ENCODE assay signal across 9 cellular contexts in genomic region chr10:124975977-124976514, GRCh38. TPM values are rescaled to one million over a fixed set of nuclear protein-coding genes. Genes with fewer than 3 reads are reported as not detected.
DNase-seq lines count a peak whose midpoint lies in the region; ATAC-seq, FAIRE-seq and TF ChIP-seq lines count a peak whose summit lies in the region.
"Had no signal": no experiment of that assay in that cellular context is flagged by ENCODE, and none has a peak within 500 bp of the region (broad histone marks: within the 10 kb centered on the region; RNA-seq: fewer than 3 reads in every experiment).

No MANE protein-coding gene starts in this region.

- H3K4me2 ChIP-seq in endothelial cell of umbilical vein (ENCODE audit: insufficient read depth, low read length) = peak overlapping the region; percentile 9

- dilution Hi-C loops in endothelial cell of umbilical vein (cut with MboI; ENCODE audit: extremely low pct_ligation_motif_present, low sequenced_read_pairs) = no loop called here

- no peak for TF ChIP-seq CTCF in endothelial cell of umbilical vein (IDR thresholded peaks at IDR 0.05; ENCODE audit: extremely low read depth in 1 of 2, insufficient read depth in 1 of 2, low read depth in 1 of 2, low read length in 2 of 2)

- H3K9me1 ChIP-seq in endothelial cell of umbilical vein (replicated peaks; ENCODE audit: control insufficient read depth, extremely low read depth, insufficient read depth, low read length) = no peaks in the 10 kb centered on the region

- no peaks in the 10 kb centered on the region for H3K27me3 ChIP-seq in endothelial cell of umbilical vein (ENCODE audit: control insufficient read depth in 2 of 2, insufficient read depth in 2 of 2, low read length in 2 of 2)

- peaks cover 16% of the 10 kb centered on the region for H3K4me1 ChIP-seq in endothelial cell of umbilical vein (ENCODE audit: control insufficient read depth, extremely low read depth, insufficient read depth, low read length)

- H3K79me2 ChIP-seq in endothelial cell of umbilical vein (ENCODE audit: control insufficient read depth, insufficient read depth, low read length) = peaks cover 4% of the 10 kb centered on the region

- CTCF ChIA-PET in endothelial cell of umbilical vein (lab: Charles Lee) = interaction anchor here (1.0 to 1.6 kb wide), 5 partner anchors 11 to 60 kb away, joined by 3 to 7 read pairs (median 4); no protein-coding TSS in a partner anchor

- POLR2A ChIA-PET in endothelial cell of umbilical vein (lab: Charles Lee) = no interaction called here

- H3K27ac ChIP-seq in endothelial cell of umbilical vein (ENCODE audit: insufficient read depth, low read depth, low read length) = peak overlapping the region; percentile 56

- H4K20me1 ChIP-seq in endothelial cell of umbilical vein (replicated peaks; ENCODE audit: control insufficient read depth, extremely low read depth, insufficient read depth, low read length) = peaks cover 15% of the 10 kb centered on the region

- intact Hi-C loops in endothelial cell of umbilical vein (cut with micrococcal nuclease) = loop anchor here (1.0 to 5.0 kb wide), 4 partner anchors 51 to 444 kb away; partner anchors contain the start of gene EEF1AKMT2

- DNase-seq in Ammon's horn (ENCODE audit: low spot score) (peak; percentile 61), endothelial cell of umbilical vein (ENCODE audit: low read depth, low spot score) (peak; percentile 64), NCI-H1048 (lab: John Stamatoyannopoulos, UW) (no peak), GF-D8 (lab: John Stamatoyannopoulos, UW) (no peak), amniotic stem cell (lab: John Stamatoyannopoulos, UW) (no peak), germinal center (ENCODE audit: low spot score) (no peak)
- DNase-seq: NCI-H2227 treated with DMSO at 0.1 percent for 48 hours had no signal

- peaks cover 2 to 4% of the 10 kb centered on the region in 2 experiments for H3K36me3 ChIP-seq in endothelial cell of umbilical vein (ENCODE audit: control insufficient read depth in 2 of 2, extremely low read depth in 1 of 2, insufficient read depth in 2 of 2, low read length in 2 of 2)

- H2AFZ ChIP-seq in endothelial cell of umbilical vein (ENCODE audit: low read depth, low read length) = no peak overlapping the region

- TF ChIP-seq POLR2A in endothelial cell of umbilical vein (IDR thresholded peaks at IDR 0.05; ENCODE audit: low read depth, low read length) = no peak

- ATAC-seq in GM19395 (IDR thresholded peaks at IDR 0.05; ENCODE audit: unreplicated experiment) (peak; percentile 74), HG03439 (IDR thresholded peaks at IDR 0.05; ENCODE audit: unreplicated experiment) (peak; percentile 71)

- H3K4me3 ChIP-seq in endothelial cell of umbilical vein (replicated peaks in 1 of 3; ENCODE audit: insufficient read depth in 1 of 3, low read depth in 1 of 3, low read length in 3 of 3) = no peak overlapping the region

- no peaks in the 10 kb centered on the region for H3K9me3 ChIP-seq in endothelial cell of umbilical vein (replicated peaks; ENCODE audit: control insufficient read depth, insufficient read depth, low read length)

- H3K9ac ChIP-seq in endothelial cell of umbilical vein (replicated peaks; ENCODE audit: extremely low read depth, insufficient read depth, low read length) = no peak overlapping the region

- BruUV-seq in endothelial cell of umbilical vein (replicated peaks; lab: Mats Ljungman, UMichigan) = no TSS peak

- FAIRE-seq in endothelial cell of umbilical vein (lab: Jason Lieb, UNC) = peak; percentile 90

TF ChIP-seq in endothelial cell of umbilical vein, 7 proteins besides CTCF, POLR2A, EP300 and RAD21:
- TF ChIP-seq MAX (IDR thresholded peaks at IDR 0.05; ENCODE audit: insufficient read depth, insufficient read length) (no peak), JUN (IDR thresholded peaks at IDR 0.05; ENCODE audit: borderline replicate concordance, insufficient read depth, insufficient read length, low read depth) (peak; percentile 54), GATA2 (IDR thresholded peaks at IDR 0.05; ENCODE audit: insufficient read depth, insufficient read length, low read depth, low read length) (peak; percentile 52), FOS (IDR thresholded peaks at IDR 0.05; ENCODE audit: borderline replicate concordance, insufficient read depth, low read length) (peak; percentile 45), MYC (IDR thresholded peaks at IDR 0.05; ENCODE audit: low read depth, low read length) (no peak), POLR2AphosphoS5 (IDR thresholded peaks at IDR 0.05; ENCODE audit: insufficient read depth, low read depth, low read length) (peak; percentile 48)

RNA-seq across cellular contexts. Expression of gene ZRANB1, which starts 34.1 kb away (rescaled TPM):
- total RNA-seq in endothelial cell of umbilical vein = 17.3 and 17.7 TPM in 2 replicates
- 5.0 and 6.2 TPM in 2 replicates for polyA plus RNA-seq in endothelial cell of umbilical vein
- polyA plus RNA-seq in endothelial cell of umbilical vein (2011; cell fraction: cytosol; rRNA removed) = 8.7 and 9.2 TPM in 2 replicates
- polyA plus RNA-seq in endothelial cell of umbilical vein (2011; cell fraction: nucleus; rRNA removed) = 9.4 and 10.9 TPM in 2 replicates
- polyA plus RNA-seq in endothelial cell of umbilical vein (2012) = 10.2 and 11.7 TPM in 2 replicates
- 19.5 and 21.4 TPM in 2 replicates for polyA minus RNA-seq in endothelial cell of umbilical vein
- 14.8 TPM for polyA minus RNA-seq in endothelial cell of umbilical vein (2011; cell fraction: cytosol; rRNA and poly(A)+ RNA removed)
- polyA minus RNA-seq in endothelial cell of umbilical vein (2011; cell fraction: nucleus; rRNA and poly(A)+ RNA removed) = 15.5 and 19.5 TPM in 2 replicates

Comparison
In these comparisons a context has a peak if more than half of its experiments do, and no peak if none do; other contexts are left out.
1. DNase-seq: peak in Ammon's horn (single experiment) and endothelial cell of umbilical vein (single experiment); none in NCI-H1048 (single experiment), GF-D8 (single experiment), amniotic stem cell (single experiment) and germinal center (single experiment).